1 cellular context compared by ENCODE assay signal in the genomic region with DNA sequence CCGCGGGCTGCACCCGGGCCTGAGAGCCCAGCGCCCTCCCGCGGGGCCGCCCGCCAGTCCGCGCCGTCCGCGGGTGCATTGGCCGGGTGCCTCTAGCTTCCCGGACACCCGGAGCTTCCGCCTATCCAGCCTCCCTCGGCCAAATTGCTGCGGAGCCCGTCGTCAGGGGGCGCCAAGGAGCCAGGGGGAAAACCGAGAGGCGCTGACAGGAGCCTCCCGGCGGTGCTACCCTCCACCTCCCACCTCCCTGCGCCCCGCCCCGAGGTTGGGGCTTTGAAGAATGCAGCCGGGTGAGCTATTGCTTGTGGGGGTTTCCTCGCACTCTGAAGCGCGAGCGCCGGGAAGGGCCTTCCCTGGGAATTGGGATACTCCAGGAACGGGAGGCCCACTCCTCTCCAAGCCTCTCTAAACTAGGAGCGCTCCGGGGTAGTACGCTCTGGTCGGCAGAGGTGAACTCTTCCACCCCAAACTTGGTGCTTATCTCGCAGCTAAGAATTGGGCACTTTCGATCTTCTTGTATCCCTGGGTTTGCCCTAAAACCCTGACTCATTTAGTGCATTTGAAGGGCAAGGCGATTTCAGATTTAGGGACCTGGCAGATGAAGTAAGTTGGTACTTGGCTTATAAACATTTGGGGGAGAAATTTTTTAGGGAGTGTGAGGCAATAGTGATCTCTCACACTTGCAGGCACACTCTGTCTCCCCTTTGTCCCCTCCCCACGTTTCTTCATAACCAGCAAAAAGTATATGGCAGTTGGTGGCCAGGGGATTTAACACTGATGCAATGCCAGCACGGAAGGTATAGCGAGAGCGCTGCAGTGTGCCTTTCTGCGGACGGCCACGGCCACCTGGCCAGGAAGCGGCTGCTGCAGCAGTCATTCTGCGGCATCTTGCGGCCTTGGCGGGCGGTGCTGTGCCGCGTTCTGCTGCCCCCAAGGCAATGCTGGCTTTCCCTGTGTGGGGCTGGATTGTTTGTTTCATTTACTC.
TF ChIP-seq lines count a peak whose summit lies in the region.

No MANE protein-coding gene starts in this region.

TF ChIP-seq in K562, 482 proteins besides CTCF, POLR2A, EP300 and RAD21 (continued from another document and continues in another):
- TF ChIP-seq RB1 (IDR thresholded peaks at IDR 0.05; ENCODE audit: low read depth) (peak; percentile 80), ZNF785 (CRISPR knock-in tag; IDR thresholded peaks at IDR 0.05) (no peak), HMGN3 (IDR thresholded peaks at IDR 0.05; ENCODE audit: borderline replicate concordance, extremely low read depth, insufficient read length, low read depth, low read length) (peak; percentile 85), GATAD2A (IDR thresholded peaks at IDR 0.05) (no peak), DNMT1 (IDR thresholded peaks at IDR 0.05) (no peak), KLF1 (tag; IDR thresholded peaks at IDR 0.05) (peak; percentile 75; the same call in 1 of the 2 replicates), TBL1XR1 (IDR thresholded peaks at IDR 0.05; ENCODE audit: low read length in 2 of 2) (no peak; a peak in 1 of 4 replicates), NR1H2 (CRISPR knock-in tag; IDR thresholded peaks at IDR 0.05) (no peak), SMARCA4 (IDR thresholded peaks at IDR 0.05) (peak; percentile 36; the same call in 1 of the 2 replicates), ZBTB1 (CRISPR knock-in tag; IDR thresholded peaks at IDR 0.05; ENCODE audit: borderline replicate concordance, low read depth) (peak; percentile 98), FOXA1 (IDR thresholded peaks at IDR 0.05; ENCODE audit: borderline replicate concordance) (no peak), SPI1 (IDR thresholded peaks at IDR 0.05; ENCODE audit: borderline replicate concordance, low read depth, low read length) (no peak), EWSR1 (IDR thresholded peaks at IDR 0.05; ENCODE audit: borderline replicate concordance, low read depth, partially characterized antibody) (no peak), PRPF4 (IDR thresholded peaks at IDR 0.05; ENCODE audit: insufficient read depth, low read depth, low read length, poor library complexity, severe bottlenecking) (no peak), POLR3A (IDR thresholded peaks at IDR 0.05; ENCODE audit: borderline replicate concordance, extremely low read depth, insufficient read depth, insufficient read length) (no peak), CBFB (CRISPR knock-in tag; IDR thresholded peaks at IDR 0.05) (no peak), BMI1 (IDR thresholded peaks at IDR 0.05; ENCODE audit: low read length) (no peak), TCF7 (IDR thresholded peaks at IDR 0.05; ENCODE audit: borderline replicate concordance) (0 out of 2 replicates have a peak, but pooled peaks have one; percentile 34), KDM1A (IDR thresholded peaks at IDR 0.05) (no peak), MCM5 (IDR thresholded peaks at IDR 0.05; ENCODE audit: low read depth) (no peak), ARHGAP35 (IDR thresholded peaks at IDR 0.05; ENCODE audit: partially characterized antibody) (no peak), NCOA6 (IDR thresholded peaks at IDR 0.05) (peak; percentile 46; the same call in 1 of the 2 replicates), RBM17 (IDR thresholded peaks at IDR 0.05; ENCODE audit: borderline replicate concordance, low read depth, low read length) (no peak), RFX1 (IDR thresholded peaks at IDR 0.05) (no peak), PHB2 (IDR thresholded peaks at IDR 0.05; ENCODE audit: low read depth) (no peak), NELFE (IDR thresholded peaks at IDR 0.05; ENCODE audit: insufficient read depth, insufficient read length) (no peak), PTRF (tag; IDR thresholded peaks at IDR 0.05) (no peak), TRIM28 (IDR thresholded peaks at IDR 0.05) (0 out of 2 replicates have a peak, but pooled peaks have one; percentile 9), FIP1L1 (IDR thresholded peaks at IDR 0.05; ENCODE audit: low read depth, low read length, poor library complexity, severe bottlenecking) (peak; percentile 75), ATF1 (CRISPR knock-in tag; IDR thresholded peaks at IDR 0.05) (no peak), ATF1 (tag; IDR thresholded peaks at IDR 0.05) (peak; percentile 38; the same call in 1 of the 2 replicates), HDAC3 (IDR thresholded peaks at IDR 0.05; ENCODE audit: borderline replicate concordance, partially characterized antibody) (peak; percentile 8), ZNF324 (CRISPR knock-in tag; IDR thresholded peaks at IDR 0.05) (no peak), ZNF764 (CRISPR knock-in tag; IDR thresholded peaks at IDR 0.05; ENCODE audit: low read depth) (no peak), MEIS2 (IDR thresholded peaks at IDR 0.05; ENCODE audit: partially characterized antibody) (peak; percentile 84), GABPA (tag; conservative IDR thresholded peaks at IDR 0.05; ENCODE audit: low read depth) (peak; percentile 73), CBX8 (IDR thresholded peaks at IDR 0.05; ENCODE audit: borderline replicate concordance, extremely low read depth, low read depth, low read length, poor library complexity, severe bottlenecking) (no peak)
- TF ChIP-seq, protein P1, sequence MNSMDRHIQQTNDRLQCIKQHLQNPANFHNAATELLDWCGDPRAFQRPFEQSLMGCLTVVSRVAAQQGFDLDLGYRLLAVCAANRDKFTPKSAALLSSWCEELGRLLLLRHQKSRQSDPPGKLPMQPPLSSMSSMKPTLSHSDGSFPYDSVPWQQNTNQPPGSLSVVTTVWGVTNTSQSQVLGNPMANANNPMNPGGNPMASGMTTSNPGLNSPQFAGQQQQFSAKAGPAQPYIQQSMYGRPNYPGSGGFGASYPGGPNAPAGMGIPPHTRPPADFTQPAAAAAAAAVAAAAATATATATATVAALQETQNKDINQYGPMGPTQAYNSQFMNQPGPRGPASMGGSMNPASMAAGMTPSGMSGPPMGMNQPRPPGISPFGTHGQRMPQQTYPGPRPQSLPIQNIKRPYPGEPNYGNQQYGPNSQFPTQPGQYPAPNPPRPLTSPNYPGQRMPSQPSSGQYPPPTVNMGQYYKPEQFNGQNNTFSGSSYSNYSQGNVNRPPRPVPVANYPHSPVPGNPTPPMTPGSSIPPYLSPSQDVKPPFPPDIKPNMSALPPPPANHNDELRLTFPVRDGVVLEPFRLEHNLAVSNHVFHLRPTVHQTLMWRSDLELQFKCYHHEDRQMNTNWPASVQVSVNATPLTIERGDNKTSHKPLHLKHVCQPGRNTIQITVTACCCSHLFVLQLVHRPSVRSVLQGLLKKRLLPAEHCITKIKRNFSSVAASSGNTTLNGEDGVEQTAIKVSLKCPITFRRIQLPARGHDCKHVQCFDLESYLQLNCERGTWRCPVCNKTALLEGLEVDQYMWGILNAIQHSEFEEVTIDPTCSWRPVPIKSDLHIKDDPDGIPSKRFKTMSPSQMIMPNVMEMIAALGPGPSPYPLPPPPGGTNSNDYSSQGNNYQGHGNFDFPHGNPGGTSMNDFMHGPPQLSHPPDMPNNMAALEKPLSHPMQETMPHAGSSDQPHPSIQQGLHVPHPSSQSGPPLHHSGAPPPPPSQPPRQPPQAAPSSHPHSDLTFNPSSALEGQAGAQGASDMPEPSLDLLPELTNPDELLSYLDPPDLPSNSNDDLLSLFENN (IDR thresholded peaks at IDR 0.05; ENCODE audit: low read depth in 2 of 2, low read length in 2 of 2) = peak in 1 of 2 experiments; percentile 32; a peak in 1 of 4 replicates
- TF ChIP-seq, protein P2, sequence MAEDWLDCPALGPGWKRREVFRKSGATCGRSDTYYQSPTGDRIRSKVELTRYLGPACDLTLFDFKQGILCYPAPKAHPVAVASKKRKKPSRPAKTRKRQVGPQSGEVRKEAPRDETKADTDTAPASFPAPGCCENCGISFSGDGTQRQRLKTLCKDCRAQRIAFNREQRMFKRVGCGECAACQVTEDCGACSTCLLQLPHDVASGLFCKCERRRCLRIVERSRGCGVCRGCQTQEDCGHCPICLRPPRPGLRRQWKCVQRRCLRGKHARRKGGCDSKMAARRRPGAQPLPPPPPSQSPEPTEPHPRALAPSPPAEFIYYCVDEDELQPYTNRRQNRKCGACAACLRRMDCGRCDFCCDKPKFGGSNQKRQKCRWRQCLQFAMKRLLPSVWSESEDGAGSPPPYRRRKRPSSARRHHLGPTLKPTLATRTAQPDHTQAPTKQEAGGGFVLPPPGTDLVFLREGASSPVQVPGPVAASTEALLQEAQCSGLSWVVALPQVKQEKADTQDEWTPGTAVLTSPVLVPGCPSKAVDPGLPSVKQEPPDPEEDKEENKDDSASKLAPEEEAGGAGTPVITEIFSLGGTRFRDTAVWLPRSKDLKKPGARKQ (CRISPR knock-in tag; IDR thresholded peaks at IDR 0.05) = no peak
- TF ChIP-seq, protein P3, sequence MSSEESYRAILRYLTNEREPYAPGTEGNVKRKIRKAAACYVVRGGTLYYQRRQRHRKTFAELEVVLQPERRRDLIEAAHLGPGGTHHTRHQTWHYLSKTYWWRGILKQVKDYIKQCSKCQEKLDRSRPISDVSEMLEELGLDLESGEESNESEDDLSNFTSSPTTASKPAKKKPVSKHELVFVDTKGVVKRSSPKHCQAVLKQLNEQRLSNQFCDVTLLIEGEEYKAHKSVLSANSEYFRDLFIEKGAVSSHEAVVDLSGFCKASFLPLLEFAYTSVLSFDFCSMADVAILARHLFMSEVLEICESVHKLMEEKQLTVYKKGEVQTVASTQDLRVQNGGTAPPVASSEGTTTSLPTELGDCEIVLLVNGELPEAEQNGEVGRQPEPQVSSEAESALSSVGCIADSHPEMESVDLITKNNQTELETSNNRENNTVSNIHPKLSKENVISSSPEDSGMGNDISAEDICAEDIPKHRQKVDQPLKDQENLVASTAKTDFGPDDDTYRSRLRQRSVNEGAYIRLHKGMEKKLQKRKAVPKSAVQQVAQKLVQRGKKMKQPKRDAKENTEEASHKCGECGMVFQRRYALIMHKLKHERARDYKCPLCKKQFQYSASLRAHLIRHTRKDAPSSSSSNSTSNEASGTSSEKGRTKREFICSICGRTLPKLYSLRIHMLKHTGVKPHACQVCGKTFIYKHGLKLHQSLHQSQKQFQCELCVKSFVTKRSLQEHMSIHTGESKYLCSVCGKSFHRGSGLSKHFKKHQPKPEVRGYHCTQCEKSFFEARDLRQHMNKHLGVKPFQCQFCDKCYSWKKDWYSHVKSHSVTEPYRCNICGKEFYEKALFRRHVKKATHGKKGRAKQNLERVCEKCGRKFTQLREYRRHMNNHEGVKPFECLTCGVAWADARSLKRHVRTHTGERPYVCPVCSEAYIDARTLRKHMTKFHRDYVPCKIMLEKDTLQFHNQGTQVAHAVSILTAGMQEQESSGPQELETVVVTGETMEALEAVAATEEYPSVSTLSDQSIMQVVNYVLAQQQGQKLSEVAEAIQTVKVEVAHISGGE (CRISPR knock-in tag; IDR thresholded peaks at IDR 0.05) = peak in 2 of 3 experiments; percentile 70 to 87; a peak in 3 of 6 replicates
- TF ChIP-seq, protein P4, sequence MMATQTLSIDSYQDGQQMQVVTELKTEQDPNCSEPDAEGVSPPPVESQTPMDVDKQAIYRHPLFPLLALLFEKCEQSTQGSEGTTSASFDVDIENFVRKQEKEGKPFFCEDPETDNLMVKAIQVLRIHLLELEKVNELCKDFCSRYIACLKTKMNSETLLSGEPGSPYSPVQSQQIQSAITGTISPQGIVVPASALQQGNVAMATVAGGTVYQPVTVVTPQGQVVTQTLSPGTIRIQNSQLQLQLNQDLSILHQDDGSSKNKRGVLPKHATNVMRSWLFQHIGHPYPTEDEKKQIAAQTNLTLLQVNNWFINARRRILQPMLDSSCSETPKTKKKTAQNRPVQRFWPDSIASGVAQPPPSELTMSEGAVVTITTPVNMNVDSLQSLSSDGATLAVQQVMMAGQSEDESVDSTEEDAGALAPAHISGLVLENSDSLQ (IDR thresholded peaks at IDR 0.05) = no peak; the same call in 1 of the 2 replicates
- TF ChIP-seq, protein P5, sequence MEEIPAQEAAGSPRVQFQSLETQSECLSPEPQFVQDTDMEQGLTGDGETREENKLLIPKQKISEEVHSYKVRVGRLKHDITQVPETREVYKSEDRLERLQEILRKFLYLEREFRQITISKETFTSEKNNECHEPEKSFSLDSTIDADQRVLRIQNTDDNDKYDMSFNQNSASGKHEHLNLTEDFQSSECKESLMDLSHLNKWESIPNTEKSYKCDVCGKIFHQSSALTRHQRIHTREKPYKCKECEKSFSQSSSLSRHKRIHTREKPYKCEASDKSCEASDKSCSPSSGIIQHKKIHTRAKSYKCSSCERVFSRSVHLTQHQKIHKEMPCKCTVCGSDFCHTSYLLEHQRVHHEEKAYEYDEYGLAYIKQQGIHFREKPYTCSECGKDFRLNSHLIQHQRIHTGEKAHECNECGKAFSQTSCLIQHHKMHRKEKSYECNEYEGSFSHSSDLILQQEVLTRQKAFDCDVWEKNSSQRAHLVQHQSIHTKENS (CRISPR knock-in tag; IDR thresholded peaks at IDR 0.05) = no peak
- TF ChIP-seq, protein P6, sequence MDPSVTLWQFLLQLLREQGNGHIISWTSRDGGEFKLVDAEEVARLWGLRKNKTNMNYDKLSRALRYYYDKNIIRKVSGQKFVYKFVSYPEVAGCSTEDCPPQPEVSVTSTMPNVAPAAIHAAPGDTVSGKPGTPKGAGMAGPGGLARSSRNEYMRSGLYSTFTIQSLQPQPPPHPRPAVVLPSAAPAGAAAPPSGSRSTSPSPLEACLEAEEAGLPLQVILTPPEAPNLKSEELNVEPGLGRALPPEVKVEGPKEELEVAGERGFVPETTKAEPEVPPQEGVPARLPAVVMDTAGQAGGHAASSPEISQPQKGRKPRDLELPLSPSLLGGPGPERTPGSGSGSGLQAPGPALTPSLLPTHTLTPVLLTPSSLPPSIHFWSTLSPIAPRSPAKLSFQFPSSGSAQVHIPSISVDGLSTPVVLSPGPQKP (CRISPR knock-in tag; IDR thresholded peaks at IDR 0.05) = no peak
- TF ChIP-seq, protein P7, sequence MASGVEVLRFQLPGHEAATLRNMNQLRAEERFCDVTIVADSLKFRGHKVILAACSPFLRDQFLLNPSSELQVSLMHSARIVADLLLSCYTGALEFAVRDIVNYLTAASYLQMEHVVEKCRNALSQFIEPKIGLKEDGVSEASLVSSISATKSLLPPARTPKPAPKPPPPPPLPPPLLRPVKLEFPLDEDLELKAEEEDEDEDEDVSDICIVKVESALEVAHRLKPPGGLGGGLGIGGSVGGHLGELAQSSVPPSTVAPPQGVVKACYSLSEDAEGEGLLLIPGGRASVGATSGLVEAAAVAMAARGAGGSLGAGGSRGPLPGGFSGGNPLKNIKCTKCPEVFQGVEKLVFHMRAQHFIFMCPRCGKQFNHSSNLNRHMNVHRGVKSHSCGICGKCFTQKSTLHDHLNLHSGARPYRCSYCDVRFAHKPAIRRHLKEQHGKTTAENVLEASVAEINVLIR (CRISPR knock-in tag; IDR thresholded peaks at IDR 0.05) = no peak
- TF ChIP-seq, protein P8, sequence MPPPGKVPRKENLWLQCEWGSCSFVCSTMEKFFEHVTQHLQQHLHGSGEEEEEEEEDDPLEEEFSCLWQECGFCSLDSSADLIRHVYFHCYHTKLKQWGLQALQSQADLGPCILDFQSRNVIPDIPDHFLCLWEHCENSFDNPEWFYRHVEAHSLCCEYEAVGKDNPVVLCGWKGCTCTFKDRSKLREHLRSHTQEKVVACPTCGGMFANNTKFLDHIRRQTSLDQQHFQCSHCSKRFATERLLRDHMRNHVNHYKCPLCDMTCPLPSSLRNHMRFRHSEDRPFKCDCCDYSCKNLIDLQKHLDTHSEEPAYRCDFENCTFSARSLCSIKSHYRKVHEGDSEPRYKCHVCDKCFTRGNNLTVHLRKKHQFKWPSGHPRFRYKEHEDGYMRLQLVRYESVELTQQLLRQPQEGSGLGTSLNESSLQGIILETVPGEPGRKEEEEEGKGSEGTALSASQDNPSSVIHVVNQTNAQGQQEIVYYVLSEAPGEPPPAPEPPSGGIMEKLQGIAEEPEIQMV (tag; conservative IDR thresholded peaks at IDR 0.05; ENCODE audit: low read depth) = peak; percentile 84
- TF ChIP-seq, protein P9, sequence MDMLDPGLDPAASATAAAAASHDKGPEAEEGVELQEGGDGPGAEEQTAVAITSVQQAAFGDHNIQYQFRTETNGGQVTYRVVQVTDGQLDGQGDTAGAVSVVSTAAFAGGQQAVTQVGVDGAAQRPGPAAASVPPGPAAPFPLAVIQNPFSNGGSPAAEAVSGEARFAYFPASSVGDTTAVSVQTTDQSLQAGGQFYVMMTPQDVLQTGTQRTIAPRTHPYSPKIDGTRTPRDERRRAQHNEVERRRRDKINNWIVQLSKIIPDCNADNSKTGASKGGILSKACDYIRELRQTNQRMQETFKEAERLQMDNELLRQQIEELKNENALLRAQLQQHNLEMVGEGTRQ (CRISPR knock-in tag; IDR thresholded peaks at IDR 0.05) = no peak
